ENCODE assay signal across 8 cellular contexts in the genomic region with DNA sequence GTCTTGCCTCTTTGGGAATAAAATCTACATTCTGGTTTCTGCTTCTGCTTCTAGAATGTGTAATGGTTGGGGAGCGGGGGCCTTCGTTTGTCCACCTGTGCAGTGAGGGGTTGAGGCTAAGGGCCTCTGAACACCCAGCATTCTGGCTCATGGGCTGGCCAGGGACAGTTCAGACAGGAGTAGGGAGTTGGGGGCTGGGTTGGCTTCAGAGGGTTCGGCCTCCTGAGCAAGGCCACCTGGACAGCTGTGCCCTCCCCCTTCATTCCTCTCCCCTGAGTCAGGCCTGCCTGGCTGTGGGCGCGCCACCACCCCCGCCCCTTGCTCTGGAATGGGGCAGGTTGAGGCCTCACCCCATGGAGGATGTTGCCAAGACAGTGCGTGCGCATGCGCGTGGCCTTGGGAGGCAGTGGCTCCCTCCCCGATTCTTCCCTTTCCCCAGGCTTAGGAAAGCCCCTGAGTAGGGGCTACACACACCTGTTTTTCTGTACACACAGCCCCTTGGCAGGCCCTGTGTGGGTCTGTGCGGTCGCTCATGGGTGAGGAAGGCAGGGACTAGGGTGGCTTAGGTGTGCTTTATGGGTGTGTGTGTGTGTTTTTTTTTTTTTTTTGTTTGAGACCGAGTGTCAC. TPM values are rescaled to one million over a fixed set of nuclear protein-coding genes. Genes with fewer than 3 reads are reported as not detected.
DNase-seq lines count a peak whose midpoint lies in the region; ATAC-seq and TF ChIP-seq lines count a peak whose summit lies in the region.

No MANE protein-coding gene starts in this region.

- H3K4me3 ChIP-seq in hepatocyte = no peak overlapping the region
- peak overlapping the region; percentile 19 for H3K4me3 ChIP-seq in rectal smooth muscle tissue (ENCODE audit: low read length)

- ATAC-seq in HG03196 (IDR thresholded peaks at IDR 0.05; ENCODE audit: unreplicated experiment) (no peak), HG03457 (IDR thresholded peaks at IDR 0.05; ENCODE audit: unreplicated experiment) (no peak)

- POLR2A ChIA-PET in RWPE1 (lab: Yijun Ruan, JAX; ENCODE audit: low non-redundant PET) = no interaction called here

- H3K27me3 ChIP-seq in hepatocyte (no peaks in the 10 kb centered on the region), rectal smooth muscle tissue (ENCODE audit: control insufficient read depth, insufficient read depth, low read length) (no peaks in the 10 kb centered on the region)

- no peaks in the 10 kb centered on the region for H3K36me3 ChIP-seq in hepatocyte (replicated peaks; ENCODE audit: insufficient read depth, low read depth)
- no peaks in the 10 kb centered on the region for H3K36me3 ChIP-seq in rectal smooth muscle tissue (ENCODE audit: control insufficient read depth, insufficient read depth, low read length)

- CTCF ChIA-PET in RWPE1 (lab: Yijun Ruan, JAX) = interaction anchor here (1.5 kb wide), 1 partner anchor 13 kb away, joined by 8 read pairs; no protein-coding TSS in a partner anchor

- H3K9me2 ChIP-seq in hepatocyte (replicated peaks; ENCODE audit: insufficient read depth) = no peaks in the 10 kb centered on the region

- H3K9me3 ChIP-seq in hepatocyte (ENCODE audit: low read depth) = no peaks in the 10 kb centered on the region

- H3K79me2 ChIP-seq in hepatocyte = peaks cover 85% of the 10 kb centered on the region

- H2AFZ ChIP-seq in hepatocyte = no peak overlapping the region

- DNase-seq in H4 (ENCODE audit: low spot score) (peak; percentile 90), RWPE1 (ENCODE audit: low spot score) (peak; percentile 99), hepatocyte (ENCODE audit: low spot score) (peak; percentile 98), Ammon's horn (ENCODE audit: low spot score) (no peak)
- no peak for DNase-seq in stimulated activated CD4-positive, alpha-beta T cell treated with anti-CD3 and anti-CD28 coated beads, Interleukin-4, amount 100 ng/mL, for 24 hours

- no peak for TF ChIP-seq CTCF in RWPE1 (conservative IDR thresholded peaks at IDR 0.05; ENCODE audit: low read depth)
- TF ChIP-seq CTCF in hepatocyte (IDR thresholded peaks at IDR 0.05; ENCODE audit: poor library complexity) = no peak

- no peak overlapping the region for H3K9ac ChIP-seq in rectal smooth muscle tissue (ENCODE audit: low read length)

- WGBS in hepatocyte (ENCODE audit: low lambda C conversion rate, missing lambda C conversion rate) = 29% methylated on average over 13 of the region's 14 CpGs

- H3K4me2 ChIP-seq in hepatocyte = peak overlapping the region; percentile 65

- H3K27ac ChIP-seq in RWPE1 (peak overlapping the region; percentile 100), hepatocyte (peak overlapping the region; percentile 97), rectal smooth muscle tissue (ENCODE audit: low read depth, low read length) (no peak overlapping the region)

- H3K4me1 ChIP-seq in hepatocyte (ENCODE audit: insufficient read depth) (peaks cover 88% of the 10 kb centered on the region), rectal smooth muscle tissue (ENCODE audit: control insufficient read depth, insufficient read depth, low read length) (peaks cover 4% of the 10 kb centered on the region)

- peaks cover 4% of the 10 kb centered on the region for H4K20me1 ChIP-seq in hepatocyte (ENCODE audit: insufficient read depth, poor library complexity, severe bottlenecking)

RNA-seq across cellular contexts. Expression of gene YARS1, which starts 57.0 kb away (rescaled TPM):
- 136 and 168 TPM in 2 replicates for total RNA-seq in H4 (2014; rRNA removed; shearing (Covaris generic))
- 83.4 and 104 TPM in 2 replicates for total RNA-seq in hepatocyte
- 140 and 150 TPM in 2 replicates for polyA plus RNA-seq in hepatocyte

RNA-seq across cellular contexts. Expression of gene S100PBP, which starts 57.3 kb away (rescaled TPM):
- 25.2 and 29.1 TPM in 2 replicates for total RNA-seq in H4 (2014; rRNA removed; shearing (Covaris generic))
- total RNA-seq in hepatocyte = 27.1 and 41.5 TPM in 2 replicates
- 10.7 and 17.9 TPM in 2 replicates for polyA plus RNA-seq in hepatocyte

RNA-seq across cellular contexts. Expression of gene SYNC, which starts 57.5 kb away (rescaled TPM):
- total RNA-seq in H4 (2014; rRNA removed; shearing (Covaris generic)) = 20.2 and 20.7 TPM in 2 replicates
- 7.6 and 9.0 TPM in 2 replicates for total RNA-seq in hepatocyte
- polyA plus RNA-seq in hepatocyte = 6.8 and 6.9 TPM in 2 replicates

Comparison
In these comparisons a context has a peak if more than half of its experiments do, and no peak if none do; other contexts are left out.
1. DNase-seq: peak in H4 (single experiment), RWPE1 (single experiment) and hepatocyte (single experiment); none in stimulated activated CD4-positive, alpha-beta T cell treated with anti-CD3 and anti-CD28 coated beads, Interleukin-4, amount 100 ng/mL, for 24 hours (single experiment) and Ammon's horn (single experiment).